8 cellular contexts compared by ENCODE assay signal in the genomic region with DNA sequence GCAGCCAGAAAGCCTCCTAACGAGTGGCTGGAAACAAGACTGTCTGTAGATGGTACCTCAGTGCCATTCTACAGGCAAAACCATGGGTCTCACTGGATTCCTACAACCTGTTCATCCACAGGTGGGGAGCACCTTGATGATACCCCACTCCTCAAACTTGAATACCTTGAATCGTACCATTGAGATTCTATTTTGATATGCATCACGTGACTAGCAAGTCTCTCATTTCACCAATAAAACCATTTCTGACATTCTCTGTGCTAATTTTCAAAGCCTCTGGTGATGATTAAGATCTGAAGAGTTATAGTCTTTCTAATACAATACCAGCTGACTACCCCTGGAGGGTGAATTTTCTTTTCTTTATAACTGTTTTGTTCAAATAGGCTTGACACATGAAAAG.
"Had no signal": no experiment of that assay in that cellular context is flagged by ENCODE, and none has a peak within 500 bp of the region (broad histone marks: within the 10 kb centered on the region; RNA-seq: fewer than 3 reads in every experiment).

No MANE protein-coding gene starts in this region.

- H3K4me1 Mint-ChIP-seq: IgD-negative memory B cell had no signal

- FAIRE-seq: H1 had no signal

- H3K27me3 Mint-ChIP-seq: IgD-negative memory B cell had no signal

- H3K4me3 Mint-ChIP-seq: GM23338, IgD-negative memory B cell had no signal

- ATAC-seq: GM23338 had no signal

- DNase-seq: H7, HCEC 1CT, Kasumi-1, KG1 had no signal

- H3K4me3 ChIP-seq: GM23338 had no signal

- H3K27ac Mint-ChIP-seq: GM23338, IgD-negative memory B cell had no signal

- H2AFZ ChIP-seq: GM23338 had no signal

- H3K27ac ChIP-seq: HL-60 had no signal

- H3K4me2 ChIP-seq: GM23338 had no signal
